Comparison of ENCODE assay signal across 16 cellular contexts in genomic region chr1:116426401-116426800, GRCh38.
"Had no signal": no experiment of that assay in that cellular context is flagged by ENCODE, and none has a peak within 500 bp of the region (broad histone marks: within the 10 kb centered on the region; RNA-seq: fewer than 3 reads in every experiment).

No MANE protein-coding gene starts in this region.

- H2AFZ ChIP-seq: parathyroid adenoma had no signal

- H3K9ac ChIP-seq: parathyroid adenoma had no signal

- DNase-seq: activated CD4-positive, alpha-beta T cell treated with anti-CD3 and anti-CD28 coated beads for 1 hour; activated naive CD4-positive, alpha-beta T cell treated with Interleukin-2 at 50 U/mL for 16 hours; activated naive CD8-positive, alpha-beta T cell treated with anti-CD3 and anti-CD28 coated beads, Interleukin-2, amount 10 ng/mL, durations not matched to agents 7 days and 5 days; body of pancreas; cortex of kidney; effector CD4-positive, alpha-beta T cell; heart right ventricle; left ventricle myocardium inferior; naive thymus-derived CD4-positive, alpha-beta T cell; sigmoid colon; stimulated activated naive CD8-positive, alpha-beta T cell treated with anti-CD3 and anti-CD28 coated beads, Interleukin-15, amount 100 ng/mL, for 72 hours; trophoblast cell; WERI-Rb-1 had no signal

- H3K4me3 ChIP-seq: body of pancreas, gastroesophageal sphincter, heart right ventricle, left ventricle myocardium inferior, sigmoid colon, SK-N-MC had no signal

- H3K36me3 ChIP-seq: gastroesophageal sphincter, heart right ventricle, left ventricle myocardium inferior, sigmoid colon, WERI-Rb-1 had no signal

- H3K27ac ChIP-seq: body of pancreas, gastroesophageal sphincter, heart right ventricle, left ventricle myocardium inferior, parathyroid adenoma, sigmoid colon, SK-N-MC, WERI-Rb-1 had no signal

- H3K79me2 ChIP-seq: parathyroid adenoma had no signal

- H3K27me3 ChIP-seq: body of pancreas, heart right ventricle, sigmoid colon had no signal

- H3K4me1 ChIP-seq: body of pancreas, gastroesophageal sphincter, parathyroid adenoma, sigmoid colon had no signal

- H3K9me3 ChIP-seq: body of pancreas, gastroesophageal sphincter, heart right ventricle, left ventricle myocardium inferior, sigmoid colon had no signal
